Comparison of ENCODE assay signal across 8 cellular contexts in the genomic region with DNA sequence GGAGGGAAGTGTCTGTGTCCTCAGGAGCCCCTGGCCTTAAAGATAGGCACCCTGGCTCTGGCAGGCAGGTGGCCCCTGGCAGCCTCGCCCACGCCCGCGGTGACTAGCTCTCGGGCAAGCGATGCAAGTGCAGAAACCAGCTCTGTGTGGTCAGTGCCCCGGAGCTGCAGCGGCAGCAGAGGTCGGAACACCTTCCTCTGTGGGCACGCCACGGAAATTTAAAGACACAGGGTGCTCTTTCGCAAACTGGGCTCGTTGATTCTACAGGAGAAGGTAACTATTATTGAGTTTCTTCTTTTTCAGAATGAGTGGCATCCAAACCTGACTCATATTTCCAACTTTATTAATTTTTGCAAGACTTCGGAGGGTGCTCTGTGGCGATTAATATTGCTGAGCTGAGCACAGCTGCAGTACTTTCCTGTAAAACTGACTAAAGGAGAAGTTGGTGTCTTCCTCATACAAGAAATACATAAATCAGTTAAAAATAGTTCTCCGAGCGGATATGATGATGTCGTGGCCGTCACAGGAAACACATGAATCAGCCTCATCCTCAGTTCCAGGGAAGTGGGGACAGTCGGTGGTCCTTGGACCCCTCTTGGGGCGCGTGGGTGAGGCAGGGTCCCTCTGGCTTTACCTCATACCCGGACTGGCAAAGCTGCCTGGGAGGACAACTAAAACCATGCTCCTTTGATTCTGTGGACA.
DNase-seq lines count a peak whose midpoint lies in the region; ATAC-seq and TF ChIP-seq lines count a peak whose summit lies in the region.

No MANE protein-coding gene starts in this region.

- H2BK12ac ChIP-seq in neuronal stem cell (ENCODE audit: low read length), result no peak overlapping the region

- no peak overlapping the region for H3K9ac ChIP-seq in neuronal stem cell (ENCODE audit: low read depth, low read length, poor library complexity)

- no peak overlapping the region for H3K14ac ChIP-seq in neuronal stem cell (ENCODE audit: low read length)

- no peak overlapping the region for H3K18ac ChIP-seq in neuronal stem cell (ENCODE audit: low read length)

- peaks cover 12 to 46% of the 10 kb centered on the region in 2 donors for H3K9me3 ChIP-seq in neuronal stem cell (replicated peaks in 1 of 2; ENCODE audit: control insufficient read depth in 2 of 2, insufficient read depth in 1 of 2, low read depth in 1 of 2, low read length in 2 of 2)

- no peak overlapping the region for H4K91ac ChIP-seq in neuronal stem cell (ENCODE audit: low read depth, low read length, poor library complexity)

- no peak overlapping the region for H2BK5ac ChIP-seq in neuronal stem cell (ENCODE audit: low read length)

- no peak overlapping the region for H4K8ac ChIP-seq in neuronal stem cell (ENCODE audit: low read depth, low read length)

- no peak overlapping the region for H2AK5ac ChIP-seq in neuronal stem cell (ENCODE audit: low read depth, low read length)

- H2BK15ac ChIP-seq in neuronal stem cell (ENCODE audit: low read length), result no peak overlapping the region

- no peaks in the 10 kb centered on the region for H3K36me3 ChIP-seq in neuronal stem cell (replicated peaks in 1 of 2; ENCODE audit: control insufficient read depth in 2 of 2, insufficient read depth in 2 of 2, low read length in 2 of 2)

- peaks cover 2% of the 10 kb centered on the region for H3K79me1 ChIP-seq in neuronal stem cell (ENCODE audit: low read depth, low read length)

- DNase-seq in HT1080 (ENCODE audit: low read depth), result peak; percentile 53
- peak; percentile 33 for DNase-seq in activated CD4-positive, alpha-beta T cell treated with anti-CD3 and anti-CD28 coated beads for 4 hours
- peak; percentile 72 for DNase-seq in fibroblast of mammary gland (ENCODE audit: low read depth)
- DNase-seq in stimulated activated CD4-positive, alpha-beta T cell treated with anti-CD3 and anti-CD28 coated beads, Interleukin-12 subunit alpha, Interleukin-12 subunit beta, amount 100 ng/mL, for 4 hours, result peak; percentile 47
- DNase-seq in SHP77 (lab: John Stamatoyannopoulos, UW), result no peak
- no peak for DNase-seq in neuronal stem cell (ENCODE audit: low spot score)
- DNase-seq in HuH-7 (ENCODE audit: low spot score), result no peak

- H3K4ac ChIP-seq in neuronal stem cell (ENCODE audit: low read length), result no peak overlapping the region

- no peak for TF ChIP-seq CTCF in fibroblast of mammary gland (conservative IDR thresholded peaks at IDR 0.05; ENCODE audit: control insufficient read depth, insufficient read depth, low read depth, low read length)

- no peak overlapping the region for H2AFZ ChIP-seq in neuronal stem cell (ENCODE audit: low read length)

- H3K4me2 ChIP-seq in neuronal stem cell (ENCODE audit: insufficient read depth, low read length, poor library complexity, severe bottlenecking), result no peak overlapping the region

- H3K23ac ChIP-seq in neuronal stem cell (ENCODE audit: low read depth, low read length, poor library complexity), result no peak overlapping the region

- H2BK120ac ChIP-seq in neuronal stem cell (ENCODE audit: low read depth, low read length), result no peak overlapping the region

- no peak overlapping the region for H3K27ac ChIP-seq in neuronal stem cell (replicated peaks; ENCODE audit: low read length)

- H3K4me1 ChIP-seq in neuronal stem cell (ENCODE audit: control insufficient read depth in 2 of 2, insufficient read depth in 1 of 2, low read depth in 1 of 2, low read length in 2 of 2), result no peaks in the 10 kb centered on the region

- H3K4me3 ChIP-seq in fibroblast of mammary gland (ENCODE audit: control insufficient read depth, low read depth, low read length) (no peak overlapping the region), neuronal stem cell (ENCODE audit: low read length in 2 of 2) (no peak overlapping the region)

- no CpG with 5 or more reads among the region's 23 CpGs for WGBS in neuronal stem cell (ENCODE audit: extremely low coverage in 2 of 2, insufficient read length in 2 of 2, insufficient replicate concordance in 1 of 2), 2 donors

- ATAC-seq in GM18511 (IDR thresholded peaks at IDR 0.05; ENCODE audit: unreplicated experiment), result no peak

- H3K27me3 ChIP-seq in neuronal stem cell (ENCODE audit: control insufficient read depth in 3 of 3, insufficient read depth in 3 of 3, low read depth in 1 of 3, low read length in 3 of 3), result peaks cover 0 to 2% (median 0%) of the 10 kb centered on the region in 3 experiments

Comparison
In these comparisons a context has a peak if more than half of its experiments do, and no peak if none do; other contexts are left out.
1. DNase-seq: peak in HT1080 (single experiment), activated CD4-positive, alpha-beta T cell treated with anti-CD3 and anti-CD28 coated beads for 4 hours (2 of 2), fibroblast of mammary gland (single experiment) and stimulated activated CD4-positive, alpha-beta T cell treated with anti-CD3 and anti-CD28 coated beads, Interleukin-12 subunit alpha, Interleukin-12 subunit beta, amount 100 ng/mL, for 4 hours (single experiment); none in SHP77 (0 of 2), neuronal stem cell (single experiment) and HuH-7 (single experiment).